ENCODE assay signal across 8 cellular contexts in the genomic region with DNA sequence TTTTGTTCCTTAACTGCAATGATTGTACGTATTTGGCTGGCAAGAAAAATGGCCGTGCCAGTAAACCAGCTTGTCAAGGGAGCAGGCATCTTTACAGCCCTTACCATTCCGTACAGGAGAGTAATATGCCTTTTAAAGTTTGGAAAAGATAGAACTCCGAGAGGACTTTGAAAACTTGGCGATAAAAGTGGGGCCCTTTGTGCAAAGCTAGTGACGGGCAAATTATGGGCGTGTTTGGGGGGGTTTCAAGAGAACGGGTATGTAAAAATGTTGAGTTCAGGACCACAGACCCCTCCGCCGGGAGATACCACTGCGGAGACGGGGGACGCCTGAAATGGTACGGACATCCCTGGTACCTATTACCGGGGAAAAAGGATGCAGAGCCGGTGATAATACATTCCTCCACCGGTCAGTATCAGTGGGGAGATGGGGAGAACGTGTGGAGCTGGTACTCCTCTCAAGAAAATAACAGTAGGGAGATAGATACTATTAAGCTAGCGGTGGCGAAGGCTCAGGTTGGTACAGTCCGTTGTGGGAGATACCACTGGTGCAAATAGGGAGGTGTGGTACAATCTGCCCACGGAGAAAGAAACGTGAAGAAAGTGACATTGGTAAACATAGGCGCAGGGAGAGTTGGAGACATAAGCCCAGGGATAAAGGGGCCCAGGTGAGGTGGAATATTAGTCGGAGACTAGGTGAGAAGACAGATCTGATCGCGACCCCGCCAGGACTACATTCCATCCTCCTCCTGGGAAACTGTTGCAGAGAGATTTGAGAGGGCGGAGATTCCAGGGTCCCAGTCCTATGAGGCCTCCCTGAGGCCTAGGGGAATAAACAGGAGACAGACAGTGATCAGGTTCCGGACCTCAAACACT. TPM values are rescaled to one million over a fixed set of nuclear protein-coding genes. Genes with fewer than 3 reads are reported as not detected.
A peak's percentile ranks its signal among the peaks of the same experiment; 100 is the strongest.
DNase-seq lines count a peak whose midpoint lies in the region; ATAC-seq, FAIRE-seq and TF ChIP-seq lines count a peak whose summit lies in the region.

No MANE protein-coding gene starts in this region.

- no peaks in the 10 kb centered on the region for H3K36me3 Mint-ChIP-seq in chondrocyte (ENCODE audit: low read depth)

- no peak for FAIRE-seq in kidney (lab: Jason Lieb, UNC)

- DNase-seq in Daoy (ENCODE audit: low read depth) (peak; percentile 64), NCI-H2227 treated with DMSO at 0.1 percent for 48 hours (lab: John Stamatoyannopoulos, UW) (peak; percentile 98), chondrocyte (ENCODE audit: low spot score) (no peak), kidney (peak; percentile 84)
- DNase-seq in activated CD4-positive, alpha-beta T cell treated with anti-CD3 and anti-CD28 coated beads for 24 hours (ENCODE audit: low read depth in 2 of 2), result peak; percentile 60 to 62
- peak; percentile 48 to 69 for DNase-seq in stimulated activated CD4-positive, alpha-beta T cell treated with anti-CD3 and anti-CD28 coated beads, Interleukin-12 subunit alpha, Interleukin-12 subunit beta, amount 100 ng/mL, for 24 hours (ENCODE audit: low read depth in 2 of 2)

- no peaks in the 10 kb centered on the region for H3K4me1 ChIP-seq in kidney (ENCODE audit: control insufficient read depth in 1 of 2, insufficient read depth in 1 of 2, low read depth in 1 of 2, low read length in 2 of 2)

- intact Hi-C loops in kidney (cut with DNase I), result no loop called here

- H3K9me3 Mint-ChIP-seq in chondrocyte (ENCODE audit: low read depth), result peaks cover 16% of the 10 kb centered on the region

- H3K27ac Mint-ChIP-seq in chondrocyte (ENCODE audit: unreplicated experiment), result peak overlapping the region; percentile 98

- no peaks in the 10 kb centered on the region for H3K36me3 ChIP-seq in kidney (ENCODE audit: control insufficient read depth in 1 of 2, insufficient read depth in 2 of 2, low read length in 2 of 2)

- no peaks in the 10 kb centered on the region for H3K27me3 Mint-ChIP-seq in chondrocyte (ENCODE audit: low read depth)

- H3K9ac ChIP-seq in kidney (ENCODE audit: low read length in 2 of 2), result peak overlapping the region; percentile 89

- peaks cover 5% of the 10 kb centered on the region for H3K4me1 Mint-ChIP-seq in chondrocyte (ENCODE audit: low read depth)

- ATAC-seq in HG02870 (IDR thresholded peaks at IDR 0.05; ENCODE audit: unreplicated experiment) (peak; percentile 46), HG03097 (IDR thresholded peaks at IDR 0.05; ENCODE audit: low FRiP score, unreplicated experiment) (no peak)

- H3K4me3 Mint-ChIP-seq in chondrocyte (ENCODE audit: unreplicated experiment), result peak overlapping the region; percentile 84

- peak overlapping the region; percentile 95 to 97 for H3K27ac ChIP-seq in kidney (ENCODE audit: low read depth in 2 of 2, low read length in 2 of 2)

- peak overlapping the region; percentile 86 to 87 for H3K4me3 ChIP-seq in kidney (ENCODE audit: low read length in 2 of 2)

- no peak for TF ChIP-seq CTCF in chondrocyte (IDR thresholded peaks at IDR 0.05)
- TF ChIP-seq CTCF in kidney (IDR thresholded peaks at IDR 0.05; ENCODE audit: borderline replicate concordance, extremely low read depth, insufficient read depth), result no peak

- no peaks in the 10 kb centered on the region for H3K9me3 ChIP-seq in kidney (ENCODE audit: control insufficient read depth in 1 of 2, low read length in 2 of 2)

RNA-seq across cellular contexts. Expression of a gene that starts 14.5 kb away (rescaled TPM):
- not detected in 2 replicates for total RNA-seq in Daoy (2014; rRNA removed; shearing (Covaris generic))
- total RNA-seq in chondrocyte (not detected in 3 replicates), kidney (not detected)
- not detected for polyA plus RNA-seq in kidney (ENCODE audit: insufficient read depth, low read depth, low replicate concordance)

RNA-seq across cellular contexts. Expression of a gene that starts 17.5 kb away (rescaled TPM):
- 3.1 and 3.5 TPM in 2 replicates for total RNA-seq in Daoy (2014; rRNA removed; shearing (Covaris generic))
- total RNA-seq in chondrocyte, result 3.4 to 4.3 TPM (median 4.2 TPM) in 3 replicates
- total RNA-seq in kidney, result 5.8 TPM
- 3.2 TPM for polyA plus RNA-seq in kidney (ENCODE audit: insufficient read depth, low read depth, low replicate concordance)

RNA-seq across cellular contexts. Expression of a gene that starts 50.2 kb away (rescaled TPM):
- total RNA-seq in Daoy (2014; rRNA removed; shearing (Covaris generic)), result 1.3 and 1.6 TPM in 2 replicates
- total RNA-seq in chondrocyte (2.0 to 2.7 TPM (median 2.1 TPM) in 3 replicates), kidney (3.3 TPM)
- 3.2 TPM for polyA plus RNA-seq in kidney (ENCODE audit: insufficient read depth, low read depth, low replicate concordance)
